In the genomic region with DNA sequence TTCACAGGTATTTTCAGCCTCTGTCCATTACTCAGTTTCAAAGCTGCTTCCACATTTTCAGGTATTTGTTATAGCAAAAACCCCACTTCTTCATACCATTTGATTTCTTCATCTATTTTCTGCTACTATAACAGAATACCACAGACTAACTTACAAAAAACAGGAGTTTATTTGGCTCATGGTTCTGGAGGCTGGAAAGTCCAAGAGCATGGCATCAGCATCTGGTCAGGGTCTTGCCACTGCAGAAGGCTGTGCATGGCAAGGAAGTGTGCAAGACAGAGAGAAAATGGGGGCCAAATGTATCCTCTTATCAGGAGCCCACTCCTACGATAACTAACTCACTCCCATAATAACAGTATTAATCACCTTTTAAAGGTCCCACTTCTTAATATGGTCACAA, we compare ENCODE assay signal across 27 cellular contexts.
"Had no signal": no experiment of that assay in that cellular context is flagged by ENCODE, and none has a peak within 500 bp of the region (broad histone marks: within the 10 kb centered on the region; RNA-seq: fewer than 3 reads in every experiment).

No MANE protein-coding gene starts in this region.

- H3K27ac ChIP-seq: colonic mucosa, coronary artery, dorsolateral prefrontal cortex, epithelial cell of prostate, esophagus squamous epithelium, foreskin keratinocyte, gastrocnemius medialis, gastroesophageal sphincter, heart left ventricle, heart right ventricle had no signal

- DNase-seq: colonic mucosa; cortex of kidney; dermis blood vessel endothelial cell; dorsolateral prefrontal cortex; effector CD4-positive, alpha-beta T cell; effector CD8-positive, alpha-beta T cell; effector memory CD4-positive, alpha-beta T cell; effector memory CD8-positive, alpha-beta T cell; erythroblast; esophagus squamous epithelium; foreskin fibroblast; foreskin keratinocyte; foreskin melanocyte; gastrocnemius medialis; glutamatergic neuron; head of caudate nucleus; heart left ventricle; heart right ventricle had no signal

- FAIRE-seq: colon, endometrium, endothelial cell of umbilical vein, frontal cortex had no signal

- H3K4me1 ChIP-seq: colonic mucosa, esophagus squamous epithelium, foreskin keratinocyte, gastrocnemius medialis, gastroesophageal sphincter, heart left ventricle, heart right ventricle had no signal

- ATAC-seq: effector memory CD8-positive, alpha-beta T cell; esophagus mucosa; foreskin keratinocyte; gastrocnemius medialis; gastroesophageal sphincter; heart left ventricle; heart right ventricle had no signal

- H3K27ac Mint-ChIP-seq: dendritic cell treated with granulocyte-macrophage colony-stimulating factor and Interleukin-4, amounts not matched to agents 40 ng/mL and 50 ng/mL, for 4 days; effector memory CD8-positive, alpha-beta T cell had no signal

- H3K4me3 ChIP-seq: colonic mucosa, coronary artery, dorsolateral prefrontal cortex, esophagus squamous epithelium, gastrocnemius medialis, gastroesophageal sphincter, heart left ventricle, heart right ventricle had no signal

- H3K9me3 ChIP-seq: colonic mucosa had no signal

- H3K27me3 ChIP-seq: colonic mucosa had no signal

- H3K4me3 Mint-ChIP-seq: dendritic cell treated with granulocyte-macrophage colony-stimulating factor and Interleukin-4, amounts not matched to agents 40 ng/mL and 50 ng/mL, for 4 days; effector memory CD8-positive, alpha-beta T cell had no signal

- H3K36me3 ChIP-seq: colonic mucosa, esophagus squamous epithelium, gastrocnemius medialis, gastroesophageal sphincter, heart left ventricle, heart right ventricle had no signal
